In the genomic region with DNA sequence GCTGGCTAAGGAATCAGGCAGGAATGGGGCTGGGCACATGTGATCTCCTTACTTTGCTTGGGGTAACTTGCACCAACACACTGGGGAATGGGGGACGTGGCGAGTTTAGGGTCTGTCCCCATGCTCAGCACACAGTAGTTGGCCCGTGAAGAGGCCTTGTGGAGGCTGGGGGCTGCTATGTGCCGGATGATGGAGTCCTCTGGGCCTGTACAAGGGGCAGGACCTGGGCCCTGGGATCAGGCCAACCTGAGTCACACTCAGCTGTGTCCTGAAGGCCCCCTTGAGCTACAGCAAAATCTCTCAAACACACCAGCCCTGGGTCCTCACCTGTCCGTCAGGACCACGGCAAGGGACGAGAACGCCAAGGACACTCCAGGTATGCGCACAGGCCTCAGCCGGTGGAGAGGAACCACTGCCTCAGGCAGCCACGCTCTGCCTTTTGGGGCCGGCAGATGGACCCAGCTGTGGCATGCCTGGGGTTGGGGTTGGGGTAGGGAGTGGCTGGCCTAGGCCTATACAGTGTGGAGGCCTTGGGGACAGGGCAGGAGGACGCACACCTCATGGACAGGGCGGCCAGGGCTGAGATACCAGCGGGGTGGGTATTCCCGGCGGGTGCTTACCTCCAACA, we compare ENCODE assay signal across 1 cellular context.
TF ChIP-seq lines count a peak whose summit lies in the region.

No MANE protein-coding gene starts in this region.

TF ChIP-seq in HepG2, 621 proteins besides CTCF, POLR2A, EP300 and RAD21:
- TF ChIP-seq MYC (CRISPR knock-in tag; IDR thresholded peaks at IDR 0.05; ENCODE audit: borderline replicate concordance) = peak; percentile 30; the same call in 1 of the 2 replicates
- 0 out of 2 replicates have a peak, but pooled peaks have one; percentile 3 for TF ChIP-seq GABPB1 (CRISPR knock-in tag; IDR thresholded peaks at IDR 0.05)
- 0 out of 2 replicates have a peak, but pooled peaks have one; percentile 44 for TF ChIP-seq KLF13 (CRISPR knock-in tag; IDR thresholded peaks at IDR 0.05)
- TF ChIP-seq, protein P1, sequence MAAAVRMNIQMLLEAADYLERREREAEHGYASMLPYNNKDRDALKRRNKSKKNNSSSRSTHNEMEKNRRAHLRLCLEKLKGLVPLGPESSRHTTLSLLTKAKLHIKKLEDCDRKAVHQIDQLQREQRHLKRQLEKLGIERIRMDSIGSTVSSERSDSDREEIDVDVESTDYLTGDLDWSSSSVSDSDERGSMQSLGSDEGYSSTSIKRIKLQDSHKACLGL (CRISPR knock-in tag; IDR thresholded peaks at IDR 0.05) = 0 out of 2 replicates have a peak, but pooled peaks have one; percentile 26
- peak; percentile 73 for TF ChIP-seq AGO2 (optimal IDR thresholded peaks at IDR 0.05; ENCODE audit: low read depth, low read length)
- TF ChIP-seq, protein P2, sequence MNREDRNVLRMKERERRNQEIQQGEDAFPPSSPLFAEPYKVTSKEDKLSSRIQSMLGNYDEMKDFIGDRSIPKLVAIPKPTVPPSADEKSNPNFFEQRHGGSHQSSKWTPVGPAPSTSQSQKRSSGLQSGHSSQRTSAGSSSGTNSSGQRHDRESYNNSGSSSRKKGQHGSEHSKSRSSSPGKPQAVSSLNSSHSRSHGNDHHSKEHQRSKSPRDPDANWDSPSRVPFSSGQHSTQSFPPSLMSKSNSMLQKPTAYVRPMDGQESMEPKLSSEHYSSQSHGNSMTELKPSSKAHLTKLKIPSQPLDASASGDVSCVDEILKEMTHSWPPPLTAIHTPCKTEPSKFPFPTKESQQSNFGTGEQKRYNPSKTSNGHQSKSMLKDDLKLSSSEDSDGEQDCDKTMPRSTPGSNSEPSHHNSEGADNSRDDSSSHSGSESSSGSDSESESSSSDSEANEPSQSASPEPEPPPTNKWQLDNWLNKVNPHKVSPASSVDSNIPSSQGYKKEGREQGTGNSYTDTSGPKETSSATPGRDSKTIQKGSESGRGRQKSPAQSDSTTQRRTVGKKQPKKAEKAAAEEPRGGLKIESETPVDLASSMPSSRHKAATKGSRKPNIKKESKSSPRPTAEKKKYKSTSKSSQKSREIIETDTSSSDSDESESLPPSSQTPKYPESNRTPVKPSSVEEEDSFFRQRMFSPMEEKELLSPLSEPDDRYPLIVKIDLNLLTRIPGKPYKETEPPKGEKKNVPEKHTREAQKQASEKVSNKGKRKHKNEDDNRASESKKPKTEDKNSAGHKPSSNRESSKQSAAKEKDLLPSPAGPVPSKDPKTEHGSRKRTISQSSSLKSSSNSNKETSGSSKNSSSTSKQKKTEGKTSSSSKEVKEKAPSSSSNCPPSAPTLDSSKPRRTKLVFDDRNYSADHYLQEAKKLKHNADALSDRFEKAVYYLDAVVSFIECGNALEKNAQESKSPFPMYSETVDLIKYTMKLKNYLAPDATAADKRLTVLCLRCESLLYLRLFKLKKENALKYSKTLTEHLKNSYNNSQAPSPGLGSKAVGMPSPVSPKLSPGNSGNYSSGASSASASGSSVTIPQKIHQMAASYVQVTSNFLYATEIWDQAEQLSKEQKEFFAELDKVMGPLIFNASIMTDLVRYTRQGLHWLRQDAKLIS (CRISPR knock-in tag; IDR thresholded peaks at IDR 0.05) = no peak
- TF ChIP-seq RAD51 (IDR thresholded peaks at IDR 0.05; ENCODE audit: borderline replicate concordance) = no peak
- no peak for TF ChIP-seq ZNF781 (CRISPR knock-in tag; IDR thresholded peaks at IDR 0.05; ENCODE audit: borderline replicate concordance, not compliant biosample characterization)
- TF ChIP-seq RBM22 (optimal IDR thresholded peaks at IDR 0.05; ENCODE audit: low read length) = peak; percentile 98
- TF ChIP-seq SNAI1 (CRISPR knock-in tag; IDR thresholded peaks at IDR 0.05; ENCODE audit: borderline replicate concordance) = no peak
- no peak for TF ChIP-seq GTF2F1 (IDR thresholded peaks at IDR 0.05; ENCODE audit: low read length)
- no peak for TF ChIP-seq ERF (CRISPR knock-in tag; IDR thresholded peaks at IDR 0.05)
- TF ChIP-seq ZNF432 (CRISPR knock-in tag; IDR thresholded peaks at IDR 0.05; ENCODE audit: borderline replicate concordance) = no peak
- TF ChIP-seq, protein P3, sequence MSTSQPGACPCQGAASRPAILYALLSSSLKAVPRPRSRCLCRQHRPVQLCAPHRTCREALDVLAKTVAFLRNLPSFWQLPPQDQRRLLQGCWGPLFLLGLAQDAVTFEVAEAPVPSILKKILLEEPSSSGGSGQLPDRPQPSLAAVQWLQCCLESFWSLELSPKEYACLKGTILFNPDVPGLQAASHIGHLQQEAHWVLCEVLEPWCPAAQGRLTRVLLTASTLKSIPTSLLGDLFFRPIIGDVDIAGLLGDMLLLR (CRISPR knock-in tag; IDR thresholded peaks at IDR 0.05) = peak; percentile 14; the same call in 1 of the 2 replicates
- TF ChIP-seq, protein P4, sequence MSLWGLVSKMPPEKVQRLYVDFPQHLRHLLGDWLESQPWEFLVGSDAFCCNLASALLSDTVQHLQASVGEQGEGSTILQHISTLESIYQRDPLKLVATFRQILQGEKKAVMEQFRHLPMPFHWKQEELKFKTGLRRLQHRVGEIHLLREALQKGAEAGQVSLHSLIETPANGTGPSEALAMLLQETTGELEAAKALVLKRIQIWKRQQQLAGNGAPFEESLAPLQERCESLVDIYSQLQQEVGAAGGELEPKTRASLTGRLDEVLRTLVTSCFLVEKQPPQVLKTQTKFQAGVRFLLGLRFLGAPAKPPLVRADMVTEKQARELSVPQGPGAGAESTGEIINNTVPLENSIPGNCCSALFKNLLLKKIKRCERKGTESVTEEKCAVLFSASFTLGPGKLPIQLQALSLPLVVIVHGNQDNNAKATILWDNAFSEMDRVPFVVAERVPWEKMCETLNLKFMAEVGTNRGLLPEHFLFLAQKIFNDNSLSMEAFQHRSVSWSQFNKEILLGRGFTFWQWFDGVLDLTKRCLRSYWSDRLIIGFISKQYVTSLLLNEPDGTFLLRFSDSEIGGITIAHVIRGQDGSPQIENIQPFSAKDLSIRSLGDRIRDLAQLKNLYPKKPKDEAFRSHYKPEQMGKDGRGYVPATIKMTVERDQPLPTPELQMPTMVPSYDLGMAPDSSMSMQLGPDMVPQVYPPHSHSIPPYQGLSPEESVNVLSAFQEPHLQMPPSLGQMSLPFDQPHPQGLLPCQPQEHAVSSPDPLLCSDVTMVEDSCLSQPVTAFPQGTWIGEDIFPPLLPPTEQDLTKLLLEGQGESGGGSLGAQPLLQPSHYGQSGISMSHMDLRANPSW (CRISPR knock-in tag; IDR thresholded peaks at IDR 0.05; ENCODE audit: borderline replicate concordance) = no peak
- TF ChIP-seq, protein P5, sequence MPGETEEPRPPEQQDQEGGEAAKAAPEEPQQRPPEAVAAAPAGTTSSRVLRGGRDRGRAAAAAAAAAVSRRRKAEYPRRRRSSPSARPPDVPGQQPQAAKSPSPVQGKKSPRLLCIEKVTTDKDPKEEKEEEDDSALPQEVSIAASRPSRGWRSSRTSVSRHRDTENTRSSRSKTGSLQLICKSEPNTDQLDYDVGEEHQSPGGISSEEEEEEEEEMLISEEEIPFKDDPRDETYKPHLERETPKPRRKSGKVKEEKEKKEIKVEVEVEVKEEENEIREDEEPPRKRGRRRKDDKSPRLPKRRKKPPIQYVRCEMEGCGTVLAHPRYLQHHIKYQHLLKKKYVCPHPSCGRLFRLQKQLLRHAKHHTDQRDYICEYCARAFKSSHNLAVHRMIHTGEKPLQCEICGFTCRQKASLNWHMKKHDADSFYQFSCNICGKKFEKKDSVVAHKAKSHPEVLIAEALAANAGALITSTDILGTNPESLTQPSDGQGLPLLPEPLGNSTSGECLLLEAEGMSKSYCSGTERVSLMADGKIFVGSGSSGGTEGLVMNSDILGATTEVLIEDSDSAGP (CRISPR knock-in tag; IDR thresholded peaks at IDR 0.05; ENCODE audit: borderline replicate concordance) = peak; percentile 59; the same call in 1 of the 2 replicates
- TF ChIP-seq, protein P6, sequence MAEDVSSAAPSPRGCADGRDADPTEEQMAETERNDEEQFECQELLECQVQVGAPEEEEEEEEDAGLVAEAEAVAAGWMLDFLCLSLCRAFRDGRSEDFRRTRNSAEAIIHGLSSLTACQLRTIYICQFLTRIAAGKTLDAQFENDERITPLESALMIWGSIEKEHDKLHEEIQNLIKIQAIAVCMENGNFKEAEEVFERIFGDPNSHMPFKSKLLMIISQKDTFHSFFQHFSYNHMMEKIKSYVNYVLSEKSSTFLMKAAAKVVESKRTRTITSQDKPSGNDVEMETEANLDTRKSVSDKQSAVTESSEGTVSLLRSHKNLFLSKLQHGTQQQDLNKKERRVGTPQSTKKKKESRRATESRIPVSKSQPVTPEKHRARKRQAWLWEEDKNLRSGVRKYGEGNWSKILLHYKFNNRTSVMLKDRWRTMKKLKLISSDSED (CRISPR knock-in tag; IDR thresholded peaks at IDR 0.05) = peak; percentile 63; the same call in 1 of the 2 replicates
- peak; percentile 19; the same call in 1 of the 2 replicates for TF ChIP-seq POLR2G (IDR thresholded peaks at IDR 0.05; ENCODE audit: low read depth, low read length)
- no peak for TF ChIP-seq CBFB (CRISPR knock-in tag; IDR thresholded peaks at IDR 0.05)
- TF ChIP-seq AGO1 (IDR thresholded peaks at IDR 0.05; ENCODE audit: low read depth, low read length, poor library complexity, severe bottlenecking) = peak; percentile 21
- TF ChIP-seq, protein P7, sequence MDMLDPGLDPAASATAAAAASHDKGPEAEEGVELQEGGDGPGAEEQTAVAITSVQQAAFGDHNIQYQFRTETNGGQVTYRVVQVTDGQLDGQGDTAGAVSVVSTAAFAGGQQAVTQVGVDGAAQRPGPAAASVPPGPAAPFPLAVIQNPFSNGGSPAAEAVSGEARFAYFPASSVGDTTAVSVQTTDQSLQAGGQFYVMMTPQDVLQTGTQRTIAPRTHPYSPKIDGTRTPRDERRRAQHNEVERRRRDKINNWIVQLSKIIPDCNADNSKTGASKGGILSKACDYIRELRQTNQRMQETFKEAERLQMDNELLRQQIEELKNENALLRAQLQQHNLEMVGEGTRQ (IDR thresholded peaks at IDR 0.05; ENCODE audit: low read depth, low read length) = no peak
- TF ChIP-seq, protein P7 (CRISPR knock-in tag; IDR thresholded peaks at IDR 0.05; ENCODE audit: borderline replicate concordance) = no peak
TF ChIP-seq in HepG2: peak in this region for 11.
